Comparison of ENCODE assay signal across 13 cellular contexts in the genomic region with DNA sequence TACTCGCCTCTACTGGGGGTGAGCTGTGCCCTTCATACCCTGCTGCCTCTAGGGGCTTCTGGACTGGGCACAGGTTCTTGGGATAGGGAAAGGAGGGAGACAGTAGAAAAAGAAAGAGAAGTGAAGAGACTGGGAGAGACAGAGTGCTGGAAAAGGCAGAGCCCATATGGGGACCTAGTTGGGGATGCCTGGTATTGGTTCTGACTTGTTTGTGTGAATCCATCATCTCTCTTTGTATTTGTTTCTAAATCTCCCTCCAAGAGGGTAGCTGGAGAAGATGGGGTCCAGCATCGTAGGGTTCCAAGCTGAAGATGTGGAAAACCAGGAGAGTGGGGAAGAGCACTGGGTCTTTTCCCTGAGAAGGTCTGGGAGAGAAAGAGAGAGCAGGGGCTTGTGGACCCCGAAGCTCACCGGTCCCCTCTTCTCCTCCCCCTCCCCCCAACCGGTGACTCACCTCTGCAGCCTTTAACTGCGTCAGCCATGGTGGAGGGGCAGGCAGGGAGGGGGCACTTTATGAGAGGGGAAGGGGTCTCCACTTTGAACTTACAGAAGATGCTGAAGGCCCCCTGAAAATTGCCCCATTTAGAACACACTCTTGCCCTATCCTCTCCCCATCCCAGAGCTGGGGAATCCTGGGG. TPM values are rescaled to one million over a fixed set of nuclear protein-coding genes. Genes with fewer than 3 reads are reported as not detected.
DNase-seq lines count a peak whose midpoint lies in the region; ATAC-seq, FAIRE-seq and TF ChIP-seq lines count a peak whose summit lies in the region.
"Had no signal": no experiment of that assay in that cellular context is flagged by ENCODE, and none has a peak within 500 bp of the region (broad histone marks: within the 10 kb centered on the region; RNA-seq: fewer than 3 reads in every experiment).

No MANE protein-coding gene starts in this region.

- H3K27me3 Mint-ChIP-seq in activated naive CD4-positive, alpha-beta T cell treated with anti-CD3 and anti-CD28 coated beads for 36 hours (ENCODE audit: low read depth) = peaks cover 73% of the 10 kb centered on the region
- peaks cover 65% of the 10 kb centered on the region for H3K27me3 Mint-ChIP-seq in activated T-helper 2 cell treated with anti-CD3 and anti-CD28 coated beads, Interferon-gamma antibody, Interleukin-2, Interleukin-4, amounts not matched to agents 10 μg/mL and 5 μg/mL and 100 μg/mL, durations not matched to agents 14 hours and 24 hours and 36 hours (ENCODE audit: low read depth)

- H3K4me1 Mint-ChIP-seq in activated naive CD4-positive, alpha-beta T cell treated with anti-CD3 and anti-CD28 coated beads for 36 hours (ENCODE audit: low read depth) = peaks cover 78% of the 10 kb centered on the region
- peaks cover 55% of the 10 kb centered on the region for H3K4me1 Mint-ChIP-seq in activated T-helper 2 cell treated with anti-CD3 and anti-CD28 coated beads, Interferon-gamma antibody, Interleukin-2, Interleukin-4, amounts not matched to agents 10 μg/mL and 5 μg/mL and 100 μg/mL, durations not matched to agents 14 hours and 24 hours and 36 hours (ENCODE audit: low read depth)
- H3K4me1 Mint-ChIP-seq in stimulated activated effector memory CD8-positive, alpha-beta T cell treated with anti-CD3 and anti-CD28 coated beads, Interleukin-12 subunit alpha, Interleukin-12 subunit beta, amount 100 ng/mL, for 72 hours = peaks cover 81% of the 10 kb centered on the region

- H3K36me3 Mint-ChIP-seq in activated naive CD4-positive, alpha-beta T cell treated with anti-CD3 and anti-CD28 coated beads for 36 hours (ENCODE audit: low read depth) = no peaks in the 10 kb centered on the region
- no peaks in the 10 kb centered on the region for H3K36me3 Mint-ChIP-seq in activated T-helper 2 cell treated with anti-CD3 and anti-CD28 coated beads, Interferon-gamma antibody, Interleukin-2, Interleukin-4, amounts not matched to agents 10 μg/mL and 5 μg/mL and 100 μg/mL, durations not matched to agents 14 hours and 24 hours and 36 hours (ENCODE audit: low read depth)
- peaks cover 23% of the 10 kb centered on the region for H3K36me3 Mint-ChIP-seq in stimulated activated effector memory CD8-positive, alpha-beta T cell treated with anti-CD3 and anti-CD28 coated beads, Interleukin-12 subunit alpha, Interleukin-12 subunit beta, amount 100 ng/mL, for 72 hours

- intact Hi-C loops in activated naive CD4-positive, alpha-beta T cell treated with anti-CD3 and anti-CD28 coated beads for 36 hours (cut with micrococcal nuclease) = loop anchor here (1.0 to 10.0 kb wide), 3 partner anchors 24 to 274 kb away; partner anchors contain the start of gene ACHE
- intact Hi-C loops in activated T-helper 2 cell treated with anti-CD3 and anti-CD28 coated beads, Interferon-gamma antibody, Interleukin-2, Interleukin-4, amounts not matched to agents 10 μg/mL and 5 μg/mL and 100 μg/mL, durations not matched to agents 14 hours and 24 hours and 36 hours (cut with micrococcal nuclease) = loop anchor here (1.0 to 10.0 kb wide), 4 partner anchors 24 to 201 kb away; partner anchors contain the start of genes FIS1 and MUC12

- peak; percentile 25 for DNase-seq in activated naive CD4-positive, alpha-beta T cell treated with anti-CD3 and anti-CD28 coated beads for 36 hours
- DNase-seq in activated naive CD4-positive, alpha-beta T cell (lab: John Stamatoyannopoulos, UW) = no peak
- DNase-seq in activated T-helper 2 cell treated with anti-CD3 and anti-CD28 coated beads, Interferon-gamma antibody, Interleukin-2, Interleukin-4, amounts not matched to agents 10 μg/mL and 5 μg/mL and 100 μg/mL, durations not matched to agents 14 hours and 24 hours and 36 hours (ENCODE audit: low spot score) = no peak
- DNase-seq in stimulated activated effector memory CD8-positive, alpha-beta T cell treated with anti-CD3 and anti-CD28 coated beads, Interleukin-12 subunit alpha, Interleukin-12 subunit beta, amount 100 ng/mL, for 72 hours (ENCODE audit: low spot score in 2 of 2) = no peak
- DNase-seq in NCI-H1048 (lab: John Stamatoyannopoulos, UW) (no peak), D721Med (ENCODE audit: insufficient read length, low spot score) (no peak)
- DNase-seq: erythroblast, NCI-H1930, NCI-H774, SHP77 treated with DMSO at 0.1 percent for 48 hours had no signal

- no peak for FAIRE-seq in D721Med (lab: Jason Lieb, UNC)

- no peaks in the 10 kb centered on the region for H3K9me3 Mint-ChIP-seq in activated naive CD4-positive, alpha-beta T cell treated with anti-CD3 and anti-CD28 coated beads for 36 hours
- H3K9me3 Mint-ChIP-seq in activated T-helper 2 cell treated with anti-CD3 and anti-CD28 coated beads, Interferon-gamma antibody, Interleukin-2, Interleukin-4, amounts not matched to agents 10 μg/mL and 5 μg/mL and 100 μg/mL, durations not matched to agents 14 hours and 24 hours and 36 hours = no peaks in the 10 kb centered on the region
- H3K9me3 Mint-ChIP-seq in stimulated activated effector memory CD8-positive, alpha-beta T cell treated with anti-CD3 and anti-CD28 coated beads, Interleukin-12 subunit alpha, Interleukin-12 subunit beta, amount 100 ng/mL, for 72 hours = no peaks in the 10 kb centered on the region
- H3K9me3 Mint-ChIP-seq: central memory CD8-positive, alpha-beta T cell had no signal

- ATAC-seq in stimulated activated effector memory CD8-positive, alpha-beta T cell treated with anti-CD3 and anti-CD28 coated beads, Interleukin-12 subunit alpha, Interleukin-12 subunit beta, amount 100 ng/mL, for 72 hours = no peak

- CTCF ChIA-PET in activated naive CD4-positive, alpha-beta T cell treated with anti-CD3 and anti-CD28 coated beads for 36 hours (lab: Charles Lee) = interaction anchor here (0.5 to 1.6 kb wide), 8 partner anchors 14 to 465 kb away, joined by 3 to 17 read pairs (median 4); no protein-coding TSS in a partner anchor

- no peak overlapping the region for H3K4me3 Mint-ChIP-seq in activated naive CD4-positive, alpha-beta T cell treated with anti-CD3 and anti-CD28 coated beads for 36 hours
- peak overlapping the region; percentile 20 for H3K4me3 Mint-ChIP-seq in activated T-helper 2 cell treated with anti-CD3 and anti-CD28 coated beads, Interferon-gamma antibody, Interleukin-2, Interleukin-4, amounts not matched to agents 10 μg/mL and 5 μg/mL and 100 μg/mL, durations not matched to agents 14 hours and 24 hours and 36 hours (ENCODE audit: low read depth)
- H3K4me3 Mint-ChIP-seq in stimulated activated effector memory CD8-positive, alpha-beta T cell treated with anti-CD3 and anti-CD28 coated beads, Interleukin-12 subunit alpha, Interleukin-12 subunit beta, amount 100 ng/mL, for 72 hours = peak overlapping the region; percentile 58
- H3K4me3 Mint-ChIP-seq: central memory CD8-positive, alpha-beta T cell; memory B cell had no signal

- H3K27ac Mint-ChIP-seq in activated naive CD4-positive, alpha-beta T cell treated with anti-CD3 and anti-CD28 coated beads for 36 hours = no peak overlapping the region
- no peak overlapping the region for H3K27ac Mint-ChIP-seq in activated T-helper 2 cell treated with anti-CD3 and anti-CD28 coated beads, Interferon-gamma antibody, Interleukin-2, Interleukin-4, amounts not matched to agents 10 μg/mL and 5 μg/mL and 100 μg/mL, durations not matched to agents 14 hours and 24 hours and 36 hours
- H3K27ac Mint-ChIP-seq in stimulated activated effector memory CD8-positive, alpha-beta T cell treated with anti-CD3 and anti-CD28 coated beads, Interleukin-12 subunit alpha, Interleukin-12 subunit beta, amount 100 ng/mL, for 72 hours = no peak overlapping the region
- H3K27ac Mint-ChIP-seq: memory B cell had no signal

- TF ChIP-seq CTCF in D721Med (IDR thresholded peaks at IDR 0.05; ENCODE audit: insufficient read depth, missing control alignments) = no peak

RNA-seq across cellular contexts. Expression of gene VGF, which starts 3.2 kb away (rescaled TPM):
- total RNA-seq in activated naive CD4-positive, alpha-beta T cell treated with anti-CD3 and anti-CD28 coated beads for 36 hours = not detected
- total RNA-seq in activated T-helper 2 cell treated with anti-CD3 and anti-CD28 coated beads, Interferon-gamma antibody, Interleukin-2, Interleukin-4, amounts not matched to agents 10 μg/mL and 5 μg/mL and 100 μg/mL, durations not matched to agents 14 hours and 24 hours and 36 hours = 0.23 and 0.41 TPM in 2 replicates
- total RNA-seq: posterior vena cava had no signal

RNA-seq across cellular contexts. Expression of gene NAT16, which starts 11.6 kb away (rescaled TPM):
- not detected for total RNA-seq in activated naive CD4-positive, alpha-beta T cell treated with anti-CD3 and anti-CD28 coated beads for 36 hours
- total RNA-seq in activated T-helper 2 cell treated with anti-CD3 and anti-CD28 coated beads, Interferon-gamma antibody, Interleukin-2, Interleukin-4, amounts not matched to agents 10 μg/mL and 5 μg/mL and 100 μg/mL, durations not matched to agents 14 hours and 24 hours and 36 hours = not detected in 2 replicates
- total RNA-seq: posterior vena cava had no signal

RNA-seq across cellular contexts. Expression of gene AP1S1, which starts 14.3 kb away (rescaled TPM):
- total RNA-seq in activated naive CD4-positive, alpha-beta T cell treated with anti-CD3 and anti-CD28 coated beads for 36 hours = 10 to 100 TPM; 40.6 to 43.5 TPM
- 41.8 and 42.8 TPM in 2 replicates for total RNA-seq in activated T-helper 2 cell treated with anti-CD3 and anti-CD28 coated beads, Interferon-gamma antibody, Interleukin-2, Interleukin-4, amounts not matched to agents 10 μg/mL and 5 μg/mL and 100 μg/mL, durations not matched to agents 14 hours and 24 hours and 36 hours

RNA-seq across cellular contexts. Expression of gene MOGAT3, which starts 32.3 kb away (rescaled TPM):
- total RNA-seq in activated naive CD4-positive, alpha-beta T cell treated with anti-CD3 and anti-CD28 coated beads for 36 hours = not detected
- not detected in 2 replicates for total RNA-seq in activated T-helper 2 cell treated with anti-CD3 and anti-CD28 coated beads, Interferon-gamma antibody, Interleukin-2, Interleukin-4, amounts not matched to agents 10 μg/mL and 5 μg/mL and 100 μg/mL, durations not matched to agents 14 hours and 24 hours and 36 hours
- total RNA-seq: posterior vena cava had no signal

RNA-seq across cellular contexts. Expression of gene SERPINE1, which starts 41.6 kb away (rescaled TPM):
- under 1 TPM in 1 of 2 experiments, not detected in 1; 0.07 TPM for total RNA-seq in activated naive CD4-positive, alpha-beta T cell treated with anti-CD3 and anti-CD28 coated beads for 36 hours
- total RNA-seq in activated T-helper 2 cell treated with anti-CD3 and anti-CD28 coated beads, Interferon-gamma antibody, Interleukin-2, Interleukin-4, amounts not matched to agents 10 μg/mL and 5 μg/mL and 100 μg/mL, durations not matched to agents 14 hours and 24 hours and 36 hours = 0.23 TPM in 2 replicates
